2 cellular contexts compared by ENCODE assay signal in the genomic region with DNA sequence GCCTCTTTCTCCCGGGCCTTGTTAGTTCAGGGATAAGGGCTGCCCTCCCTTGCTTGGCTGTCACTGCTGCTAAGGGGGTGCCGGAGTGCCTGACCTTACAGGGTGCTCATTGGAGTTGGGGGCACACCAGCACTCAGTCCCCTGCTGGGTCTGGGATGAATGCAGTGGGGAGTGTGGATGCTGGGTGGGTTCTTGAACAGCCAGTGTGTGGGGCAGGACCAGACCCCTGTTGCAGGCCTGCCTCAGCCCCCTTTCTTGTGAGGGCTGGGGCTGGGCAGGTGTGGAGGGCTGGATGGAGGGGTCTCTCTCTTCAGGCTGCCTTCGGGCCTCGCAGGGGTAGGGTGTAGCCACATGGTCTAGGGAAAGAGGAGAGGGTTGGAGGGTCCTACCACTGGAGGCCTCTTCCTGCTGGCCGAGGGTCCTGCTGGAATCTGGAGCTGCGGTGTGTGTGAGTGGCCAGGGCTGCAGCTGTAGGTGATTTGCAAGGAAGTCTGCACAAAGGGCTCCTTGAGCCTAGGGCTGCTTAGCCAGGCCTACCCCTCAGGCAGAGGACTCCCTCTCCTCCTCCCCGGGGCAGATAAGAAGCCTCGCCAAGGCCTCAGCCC.
A peak's percentile ranks its signal among the peaks of the same experiment; 100 is the strongest.
TF ChIP-seq lines count a peak whose summit lies in the region.

No MANE protein-coding gene starts in this region.

TF ChIP-seq in HEK293, 187 proteins besides CTCF, POLR2A, EP300 and RAD21 (continues in another document):
- TF ChIP-seq SP7 (tag by site-specific recombination; IDR thresholded peaks at IDR 0.05) = no peak
- TF ChIP-seq, protein P1, sequence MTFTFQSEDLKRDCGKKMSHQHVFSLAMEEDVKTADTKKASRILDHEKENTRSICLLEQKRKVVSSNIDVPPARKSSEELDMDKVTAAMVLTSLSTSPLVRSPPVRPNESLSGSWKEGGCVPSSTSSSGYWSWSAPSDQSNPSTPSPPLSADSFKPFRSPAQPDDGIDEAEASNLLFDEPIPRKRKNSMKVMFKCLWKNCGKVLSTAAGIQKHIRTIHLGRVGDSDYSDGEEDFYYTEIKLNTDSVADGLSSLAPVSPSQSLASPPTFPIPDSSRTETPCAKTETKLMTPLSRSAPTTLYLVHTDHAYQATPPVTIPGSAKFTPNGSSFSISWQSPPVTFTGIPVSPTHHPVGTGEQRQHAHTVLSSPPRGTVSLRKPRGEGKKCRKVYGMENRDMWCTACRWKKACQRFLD (tag by site-specific recombination; IDR thresholded peaks at IDR 0.05) = no peak
- TF ChIP-seq ZNF274 (IDR thresholded peaks at IDR 0.05; ENCODE audit: low read length) = no peak
- TF ChIP-seq ZNF274 (tag by site-specific recombination; IDR thresholded peaks at IDR 0.05; ENCODE audit: borderline replicate concordance) = no peak
- TF ChIP-seq ZNF341 (tag by site-specific recombination; IDR thresholded peaks at IDR 0.05; ENCODE audit: low read depth) = 0 out of 2 replicates have a peak, but pooled peaks have one; percentile 24
- TF ChIP-seq GLIS2 (tag by site-specific recombination; IDR thresholded peaks at IDR 0.05) = peak; percentile 48; the same call in 1 of the 2 replicates
- TF ChIP-seq, protein P2, sequence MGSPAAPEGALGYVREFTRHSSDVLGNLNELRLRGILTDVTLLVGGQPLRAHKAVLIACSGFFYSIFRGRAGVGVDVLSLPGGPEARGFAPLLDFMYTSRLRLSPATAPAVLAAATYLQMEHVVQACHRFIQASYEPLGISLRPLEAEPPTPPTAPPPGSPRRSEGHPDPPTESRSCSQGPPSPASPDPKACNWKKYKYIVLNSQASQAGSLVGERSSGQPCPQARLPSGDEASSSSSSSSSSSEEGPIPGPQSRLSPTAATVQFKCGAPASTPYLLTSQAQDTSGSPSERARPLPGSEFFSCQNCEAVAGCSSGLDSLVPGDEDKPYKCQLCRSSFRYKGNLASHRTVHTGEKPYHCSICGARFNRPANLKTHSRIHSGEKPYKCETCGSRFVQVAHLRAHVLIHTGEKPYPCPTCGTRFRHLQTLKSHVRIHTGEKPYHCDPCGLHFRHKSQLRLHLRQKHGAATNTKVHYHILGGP (tag by site-specific recombination; IDR thresholded peaks at IDR 0.05) = no peak
- TF ChIP-seq, protein P3, sequence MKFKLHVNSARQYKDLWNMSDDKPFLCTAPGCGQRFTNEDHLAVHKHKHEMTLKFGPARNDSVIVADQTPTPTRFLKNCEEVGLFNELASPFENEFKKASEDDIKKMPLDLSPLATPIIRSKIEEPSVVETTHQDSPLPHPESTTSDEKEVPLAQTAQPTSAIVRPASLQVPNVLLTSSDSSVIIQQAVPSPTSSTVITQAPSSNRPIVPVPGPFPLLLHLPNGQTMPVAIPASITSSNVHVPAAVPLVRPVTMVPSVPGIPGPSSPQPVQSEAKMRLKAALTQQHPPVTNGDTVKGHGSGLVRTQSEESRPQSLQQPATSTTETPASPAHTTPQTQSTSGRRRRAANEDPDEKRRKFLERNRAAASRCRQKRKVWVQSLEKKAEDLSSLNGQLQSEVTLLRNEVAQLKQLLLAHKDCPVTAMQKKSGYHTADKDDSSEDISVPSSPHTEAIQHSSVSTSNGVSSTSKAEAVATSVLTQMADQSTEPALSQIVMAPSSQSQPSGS (tag by site-specific recombination; IDR thresholded peaks at IDR 0.05; ENCODE audit: low read depth) = no peak
- TF ChIP-seq, protein P4, sequence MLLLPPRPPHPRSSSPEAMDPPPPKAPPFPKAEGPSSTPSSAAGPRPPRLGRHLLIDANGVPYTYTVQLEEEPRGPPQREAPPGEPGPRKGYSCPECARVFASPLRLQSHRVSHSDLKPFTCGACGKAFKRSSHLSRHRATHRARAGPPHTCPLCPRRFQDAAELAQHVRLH (tag by site-specific recombination; IDR thresholded peaks at IDR 0.05) = no peak
- TF ChIP-seq, protein P5, sequence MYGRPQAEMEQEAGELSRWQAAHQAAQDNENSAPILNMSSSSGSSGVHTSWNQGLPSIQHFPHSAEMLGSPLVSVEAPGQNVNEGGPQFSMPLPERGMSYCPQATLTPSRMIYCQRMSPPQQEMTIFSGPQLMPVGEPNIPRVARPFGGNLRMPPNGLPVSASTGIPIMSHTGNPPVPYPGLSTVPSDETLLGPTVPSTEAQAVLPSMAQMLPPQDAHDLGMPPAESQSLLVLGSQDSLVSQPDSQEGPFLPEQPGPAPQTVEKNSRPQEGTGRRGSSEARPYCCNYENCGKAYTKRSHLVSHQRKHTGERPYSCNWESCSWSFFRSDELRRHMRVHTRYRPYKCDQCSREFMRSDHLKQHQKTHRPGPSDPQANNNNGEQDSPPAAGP (tag by site-specific recombination; IDR thresholded peaks at IDR 0.05) = 0 out of 2 replicates have a peak, but pooled peaks have one; percentile 29
- TF ChIP-seq ZNF416 (tag by site-specific recombination; IDR thresholded peaks at IDR 0.05) = no peak
- no peak for TF ChIP-seq HOXA7 (CRISPR knock-in tag; IDR thresholded peaks at IDR 0.05; ENCODE audit: borderline replicate concordance)
- no peak for TF ChIP-seq ZNF202 (tag by site-specific recombination; IDR thresholded peaks at IDR 0.05; ENCODE audit: borderline replicate concordance)
- no peak for TF ChIP-seq ZNF585B (tag by site-specific recombination; IDR thresholded peaks at IDR 0.05)
- no peak for TF ChIP-seq IKZF3 (tag by site-specific recombination; IDR thresholded peaks at IDR 0.05)
- no peak for TF ChIP-seq KLF1 (tag by site-specific recombination; IDR thresholded peaks at IDR 0.05)
- TF ChIP-seq REPIN1 (tag by site-specific recombination; IDR thresholded peaks at IDR 0.05; ENCODE audit: low read depth) = no peak
- no peak for TF ChIP-seq ZNF311 (tag by site-specific recombination; IDR thresholded peaks at IDR 0.05; ENCODE audit: borderline replicate concordance)
- no peak for TF ChIP-seq ZNF560 (tag by site-specific recombination; IDR thresholded peaks at IDR 0.05; ENCODE audit: borderline replicate concordance)
- TF ChIP-seq ZNF2 (tag by site-specific recombination; IDR thresholded peaks at IDR 0.05) = no peak
- no peak for TF ChIP-seq ZNF664 (tag by site-specific recombination; IDR thresholded peaks at IDR 0.05)

TF ChIP-seq in HepG2, 621 proteins besides CTCF, POLR2A, EP300 and RAD21 (continues in another document):
- no peak for TF ChIP-seq MXI1 (IDR thresholded peaks at IDR 0.05; ENCODE audit: borderline replicate concordance, low read depth, low read length)
- peak; percentile 8; the same call in 1 of the 2 replicates for TF ChIP-seq ZBTB7B (CRISPR knock-in tag; IDR thresholded peaks at IDR 0.05)
- no peak for TF ChIP-seq MLLT10 (CRISPR knock-in tag; IDR thresholded peaks at IDR 0.05)
- no peak for TF ChIP-seq ZNF446 (CRISPR knock-in tag; IDR thresholded peaks at IDR 0.05)
- TF ChIP-seq, protein P6, sequence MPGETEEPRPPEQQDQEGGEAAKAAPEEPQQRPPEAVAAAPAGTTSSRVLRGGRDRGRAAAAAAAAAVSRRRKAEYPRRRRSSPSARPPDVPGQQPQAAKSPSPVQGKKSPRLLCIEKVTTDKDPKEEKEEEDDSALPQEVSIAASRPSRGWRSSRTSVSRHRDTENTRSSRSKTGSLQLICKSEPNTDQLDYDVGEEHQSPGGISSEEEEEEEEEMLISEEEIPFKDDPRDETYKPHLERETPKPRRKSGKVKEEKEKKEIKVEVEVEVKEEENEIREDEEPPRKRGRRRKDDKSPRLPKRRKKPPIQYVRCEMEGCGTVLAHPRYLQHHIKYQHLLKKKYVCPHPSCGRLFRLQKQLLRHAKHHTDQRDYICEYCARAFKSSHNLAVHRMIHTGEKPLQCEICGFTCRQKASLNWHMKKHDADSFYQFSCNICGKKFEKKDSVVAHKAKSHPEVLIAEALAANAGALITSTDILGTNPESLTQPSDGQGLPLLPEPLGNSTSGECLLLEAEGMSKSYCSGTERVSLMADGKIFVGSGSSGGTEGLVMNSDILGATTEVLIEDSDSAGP (CRISPR knock-in tag; IDR thresholded peaks at IDR 0.05; ENCODE audit: borderline replicate concordance) = peak; percentile 7; the same call in 1 of the 2 replicates
- TF ChIP-seq, protein P7, sequence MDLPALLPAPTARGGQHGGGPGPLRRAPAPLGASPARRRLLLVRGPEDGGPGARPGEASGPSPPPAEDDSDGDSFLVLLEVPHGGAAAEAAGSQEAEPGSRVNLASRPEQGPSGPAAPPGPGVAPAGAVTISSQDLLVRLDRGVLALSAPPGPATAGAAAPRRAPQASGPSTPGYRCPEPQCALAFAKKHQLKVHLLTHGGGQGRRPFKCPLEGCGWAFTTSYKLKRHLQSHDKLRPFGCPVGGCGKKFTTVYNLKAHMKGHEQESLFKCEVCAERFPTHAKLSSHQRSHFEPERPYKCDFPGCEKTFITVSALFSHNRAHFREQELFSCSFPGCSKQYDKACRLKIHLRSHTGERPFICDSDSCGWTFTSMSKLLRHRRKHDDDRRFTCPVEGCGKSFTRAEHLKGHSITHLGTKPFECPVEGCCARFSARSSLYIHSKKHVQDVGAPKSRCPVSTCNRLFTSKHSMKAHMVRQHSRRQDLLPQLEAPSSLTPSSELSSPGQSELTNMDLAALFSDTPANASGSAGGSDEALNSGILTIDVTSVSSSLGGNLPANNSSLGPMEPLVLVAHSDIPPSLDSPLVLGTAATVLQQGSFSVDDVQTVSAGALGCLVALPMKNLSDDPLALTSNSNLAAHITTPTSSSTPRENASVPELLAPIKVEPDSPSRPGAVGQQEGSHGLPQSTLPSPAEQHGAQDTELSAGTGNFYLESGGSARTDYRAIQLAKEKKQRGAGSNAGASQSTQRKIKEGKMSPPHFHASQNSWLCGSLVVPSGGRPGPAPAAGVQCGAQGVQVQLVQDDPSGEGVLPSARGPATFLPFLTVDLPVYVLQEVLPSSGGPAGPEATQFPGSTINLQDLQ (CRISPR knock-in tag; IDR thresholded peaks at IDR 0.05) = 0 out of 2 replicates have a peak, but pooled peaks have one; percentile 61
- TF ChIP-seq CCDC6 (CRISPR knock-in tag; IDR thresholded peaks at IDR 0.05) = 0 out of 2 replicates have a peak, but pooled peaks have one; percentile 24
- 0 out of 2 replicates have a peak, but pooled peaks have one; percentile 12 for TF ChIP-seq KAT7 (CRISPR knock-in tag; IDR thresholded peaks at IDR 0.05; ENCODE audit: borderline replicate concordance)
- TF ChIP-seq, protein P8, sequence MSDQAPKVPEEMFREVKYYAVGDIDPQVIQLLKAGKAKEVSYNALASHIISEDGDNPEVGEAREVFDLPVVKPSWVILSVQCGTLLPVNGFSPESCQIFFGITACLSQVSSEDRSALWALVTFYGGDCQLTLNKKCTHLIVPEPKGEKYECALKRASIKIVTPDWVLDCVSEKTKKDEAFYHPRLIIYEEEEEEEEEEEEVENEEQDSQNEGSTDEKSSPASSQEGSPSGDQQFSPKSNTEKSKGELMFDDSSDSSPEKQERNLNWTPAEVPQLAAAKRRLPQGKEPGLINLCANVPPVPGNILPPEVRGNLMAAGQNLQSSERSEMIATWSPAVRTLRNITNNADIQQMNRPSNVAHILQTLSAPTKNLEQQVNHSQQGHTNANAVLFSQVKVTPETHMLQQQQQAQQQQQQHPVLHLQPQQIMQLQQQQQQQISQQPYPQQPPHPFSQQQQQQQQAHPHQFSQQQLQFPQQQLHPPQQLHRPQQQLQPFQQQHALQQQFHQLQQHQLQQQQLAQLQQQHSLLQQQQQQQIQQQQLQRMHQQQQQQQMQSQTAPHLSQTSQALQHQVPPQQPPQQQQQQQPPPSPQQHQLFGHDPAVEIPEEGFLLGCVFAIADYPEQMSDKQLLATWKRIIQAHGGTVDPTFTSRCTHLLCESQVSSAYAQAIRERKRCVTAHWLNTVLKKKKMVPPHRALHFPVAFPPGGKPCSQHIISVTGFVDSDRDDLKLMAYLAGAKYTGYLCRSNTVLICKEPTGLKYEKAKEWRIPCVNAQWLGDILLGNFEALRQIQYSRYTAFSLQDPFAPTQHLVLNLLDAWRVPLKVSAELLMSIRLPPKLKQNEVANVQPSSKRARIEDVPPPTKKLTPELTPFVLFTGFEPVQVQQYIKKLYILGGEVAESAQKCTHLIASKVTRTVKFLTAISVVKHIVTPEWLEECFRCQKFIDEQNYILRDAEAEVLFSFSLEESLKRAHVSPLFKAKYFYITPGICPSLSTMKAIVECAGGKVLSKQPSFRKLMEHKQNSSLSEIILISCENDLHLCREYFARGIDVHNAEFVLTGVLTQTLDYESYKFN (CRISPR knock-in tag; conservative IDR thresholded peaks at IDR 0.05) = 0 out of 2 replicates have a peak, but pooled peaks have one; percentile 13
- TF ChIP-seq, protein P9, sequence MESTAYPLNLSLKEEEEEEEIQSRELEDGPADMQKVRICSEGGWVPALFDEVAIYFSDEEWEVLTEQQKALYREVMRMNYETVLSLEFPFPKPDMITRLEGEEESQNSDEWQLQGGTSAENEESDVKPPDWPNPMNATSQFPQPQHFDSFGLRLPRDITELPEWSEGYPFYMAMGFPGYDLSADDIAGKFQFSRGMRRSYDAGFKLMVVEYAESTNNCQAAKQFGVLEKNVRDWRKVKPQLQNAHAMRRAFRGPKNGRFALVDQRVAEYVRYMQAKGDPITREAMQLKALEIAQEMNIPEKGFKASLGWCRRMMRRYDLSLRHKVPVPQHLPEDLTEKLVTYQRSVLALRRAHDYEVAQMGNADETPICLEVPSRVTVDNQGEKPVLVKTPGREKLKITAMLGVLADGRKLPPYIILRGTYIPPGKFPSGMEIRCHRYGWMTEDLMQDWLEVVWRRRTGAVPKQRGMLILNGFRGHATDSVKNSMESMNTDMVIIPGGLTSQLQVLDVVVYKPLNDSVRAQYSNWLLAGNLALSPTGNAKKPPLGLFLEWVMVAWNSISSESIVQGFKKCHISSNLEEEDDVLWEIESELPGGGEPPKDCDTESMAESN (CRISPR knock-in tag; conservative IDR thresholded peaks at IDR 0.05) = 0 out of 2 replicates have a peak, but pooled peaks have one; percentile 49
- TF ChIP-seq, protein P10, sequence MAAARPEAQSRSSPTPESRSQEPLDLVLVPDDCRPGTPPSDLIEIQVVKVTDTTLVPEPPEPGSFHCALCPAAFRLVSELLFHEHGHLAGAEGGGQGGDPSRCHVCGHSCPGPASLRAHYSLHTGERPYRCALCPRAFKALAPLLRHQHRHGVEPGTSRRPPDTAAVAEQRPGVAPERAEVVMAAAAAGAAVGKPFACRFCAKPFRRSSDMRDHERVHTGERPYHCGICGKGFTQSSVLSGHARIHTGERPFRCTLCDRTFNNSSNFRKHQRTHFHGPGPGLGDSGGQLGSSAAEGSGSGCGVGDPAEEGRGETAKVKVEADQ (CRISPR knock-in tag; IDR thresholded peaks at IDR 0.05; ENCODE audit: borderline replicate concordance) = no peak
- no peak for TF ChIP-seq CENPX (CRISPR knock-in tag; IDR thresholded peaks at IDR 0.05)
- peak; percentile 7; the same call in 1 of the 2 replicates for TF ChIP-seq ZFY (CRISPR knock-in tag; IDR thresholded peaks at IDR 0.05)
- peak; percentile 34; the same call in 1 of the 2 replicates for TF ChIP-seq TMF1 (CRISPR knock-in tag; IDR thresholded peaks at IDR 0.05; ENCODE audit: low read depth)
- TF ChIP-seq RBFOX2 (IDR thresholded peaks at IDR 0.05; ENCODE audit: low read depth, low read length) = peak; percentile 16
- TF ChIP-seq POLR2AphosphoS5 (IDR thresholded peaks at IDR 0.05; ENCODE audit: low read depth, low read length) = peak; percentile 68
- peak; percentile 76; the same call in 1 of the 2 replicates for TF ChIP-seq ZC3H4 (CRISPR knock-in tag; IDR thresholded peaks at IDR 0.05; ENCODE audit: borderline replicate concordance)
- peak; percentile 83 for TF ChIP-seq AGO1 (IDR thresholded peaks at IDR 0.05; ENCODE audit: low read depth, low read length, poor library complexity, severe bottlenecking)
- peak; percentile 61; the same call in 1 of the 2 replicates for TF ChIP-seq AKAP8 (CRISPR knock-in tag; IDR thresholded peaks at IDR 0.05)
- TF ChIP-seq ZNF713 (CRISPR knock-in tag; IDR thresholded peaks at IDR 0.05) = no peak
- no peak for TF ChIP-seq EHMT2 (IDR thresholded peaks at IDR 0.05; ENCODE audit: borderline replicate concordance, low read depth, low read length)
